Comparison of ENCODE assay signal across 17 cellular contexts in the genomic region with DNA sequence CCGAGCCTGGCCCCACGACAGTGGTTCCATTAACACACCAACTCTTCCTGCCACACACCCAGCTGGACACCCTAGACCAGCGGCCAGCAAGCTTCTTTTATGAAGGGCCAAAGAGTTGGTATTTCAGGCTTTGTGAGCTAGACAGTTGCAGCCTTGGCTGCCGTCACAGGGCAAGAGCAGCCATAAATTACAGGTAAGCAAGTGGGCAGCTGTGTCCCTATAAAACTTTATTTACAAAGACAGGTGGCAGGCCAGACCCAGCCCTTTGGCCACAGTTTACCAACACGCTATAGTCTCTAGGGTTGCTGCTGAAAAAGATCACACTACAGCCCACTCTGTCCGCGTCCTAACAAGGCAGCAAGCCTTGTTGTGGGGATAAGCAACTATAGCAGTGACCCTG. TPM values are rescaled to one million over a fixed set of nuclear protein-coding genes. Genes with fewer than 3 reads are reported as not detected.
DNase-seq lines count a peak whose midpoint lies in the region; ATAC-seq and TF ChIP-seq lines count a peak whose summit lies in the region.
"Had no signal": no experiment of that assay in that cellular context is flagged by ENCODE, and none has a peak within 500 bp of the region (broad histone marks: within the 10 kb centered on the region; RNA-seq: fewer than 3 reads in every experiment).

No MANE protein-coding gene starts in this region.

- H3K27ac ChIP-seq in hepatocyte (peak overlapping the region; percentile 46), brain microvascular endothelial cell (no peak overlapping the region)
- H3K27ac ChIP-seq: foreskin keratinocyte had no signal

- no peak overlapping the region for H3K4me2 ChIP-seq in hepatocyte

- H3K9me3 ChIP-seq in hepatocyte (ENCODE audit: low read depth): no peaks in the 10 kb centered on the region
- H3K9me3 ChIP-seq: Caco-2, thoracic aorta had no signal

- peaks cover 33% of the 10 kb centered on the region for H3K4me1 Mint-ChIP-seq in T-helper 2 cell treated with Interferon-gamma antibody and Interleukin-4, amounts not matched to agents 5 μg/mL and 100 μg/mL, for 36 hours (ENCODE audit: low read depth)
- H3K4me1 Mint-ChIP-seq in T-cell: peaks cover 53 to 84% (median 78%) of the 10 kb centered on the region in 3 donors
- peaks cover 77% of the 10 kb centered on the region for H3K4me1 Mint-ChIP-seq in stimulated activated effector memory CD8-positive, alpha-beta T cell treated with anti-CD3 and anti-CD28 coated beads, Interleukin-12 subunit alpha, Interleukin-12 subunit beta, amount 100 ng/mL, for 72 hours

- H3K4me1 ChIP-seq in hepatocyte (ENCODE audit: insufficient read depth): peaks cover 40% of the 10 kb centered on the region

- H3K9me3 Mint-ChIP-seq in T-helper 2 cell treated with Interferon-gamma antibody and Interleukin-4, amounts not matched to agents 5 μg/mL and 100 μg/mL, for 36 hours: no peaks in the 10 kb centered on the region
- H3K9me3 Mint-ChIP-seq in T-cell: no peaks in the 10 kb centered on the region
- no peaks in the 10 kb centered on the region for H3K9me3 Mint-ChIP-seq in stimulated activated effector memory CD8-positive, alpha-beta T cell treated with anti-CD3 and anti-CD28 coated beads, Interleukin-12 subunit alpha, Interleukin-12 subunit beta, amount 100 ng/mL, for 72 hours
- H3K9me3 Mint-ChIP-seq: activated T-helper 2 cell treated with anti-CD3 and anti-CD28 coated beads, Interferon-gamma antibody, Interleukin-2, Interleukin-4, amounts not matched to agents 10 μg/mL and 5 μg/mL and 100 μg/mL, durations not matched to agents 14 hours and 24 hours and 36 hours had no signal

- peaks cover 98% of the 10 kb centered on the region for H3K79me2 ChIP-seq in hepatocyte

- POLR2A ChIA-PET in T-cell (lab: Charles Lee): no interaction called here

- 90% methylated on average over 7 of the region's 7 CpGs for WGBS in hepatocyte (ENCODE audit: low lambda C conversion rate, missing lambda C conversion rate)

- H3K27me3 Mint-ChIP-seq in T-helper 2 cell treated with Interferon-gamma antibody and Interleukin-4, amounts not matched to agents 5 μg/mL and 100 μg/mL, for 36 hours (ENCODE audit: low read depth): no peaks in the 10 kb centered on the region
- H3K27me3 Mint-ChIP-seq in T-cell: no peaks in the 10 kb centered on the region

- no peaks in the 10 kb centered on the region for H3K27me3 ChIP-seq in hepatocyte
- H3K27me3 ChIP-seq in brain microvascular endothelial cell (replicated peaks): no peaks in the 10 kb centered on the region
- H3K27me3 ChIP-seq: foreskin keratinocyte had no signal

- H3K27ac Mint-ChIP-seq in T-helper 2 cell treated with Interferon-gamma antibody and Interleukin-4, amounts not matched to agents 5 μg/mL and 100 μg/mL, for 36 hours: peak overlapping the region; percentile 20
- H3K27ac Mint-ChIP-seq in T-cell: peak overlapping the region; percentile 34 to 46
- H3K27ac Mint-ChIP-seq in stimulated activated effector memory CD8-positive, alpha-beta T cell treated with anti-CD3 and anti-CD28 coated beads, Interleukin-12 subunit alpha, Interleukin-12 subunit beta, amount 100 ng/mL, for 72 hours: peak overlapping the region; percentile 88

- no peaks in the 10 kb centered on the region for H3K36me3 Mint-ChIP-seq in T-helper 2 cell treated with Interferon-gamma antibody and Interleukin-4, amounts not matched to agents 5 μg/mL and 100 μg/mL, for 36 hours (ENCODE audit: low read depth)
- H3K36me3 Mint-ChIP-seq in T-cell: no peaks in the 10 kb centered on the region
- H3K36me3 Mint-ChIP-seq in stimulated activated effector memory CD8-positive, alpha-beta T cell treated with anti-CD3 and anti-CD28 coated beads, Interleukin-12 subunit alpha, Interleukin-12 subunit beta, amount 100 ng/mL, for 72 hours: peaks cover 9% of the 10 kb centered on the region

- no peak overlapping the region for H3K4me3 Mint-ChIP-seq in T-helper 2 cell treated with Interferon-gamma antibody and Interleukin-4, amounts not matched to agents 5 μg/mL and 100 μg/mL, for 36 hours
- no peak overlapping the region for H3K4me3 Mint-ChIP-seq in T-cell
- H3K4me3 Mint-ChIP-seq in stimulated activated effector memory CD8-positive, alpha-beta T cell treated with anti-CD3 and anti-CD28 coated beads, Interleukin-12 subunit alpha, Interleukin-12 subunit beta, amount 100 ng/mL, for 72 hours: peak overlapping the region; percentile 25

- H3K4me3 ChIP-seq in hepatocyte: no peak overlapping the region
- no peak overlapping the region for H3K4me3 ChIP-seq in brain microvascular endothelial cell (ENCODE audit: low read depth, low read length)
- H3K4me3 ChIP-seq: thoracic aorta had no signal

- peaks cover 84% of the 10 kb centered on the region for H4K20me1 ChIP-seq in hepatocyte (ENCODE audit: insufficient read depth, poor library complexity, severe bottlenecking)

- in situ Hi-C loops in brain microvascular endothelial cell (cut with HindIII; ENCODE audit: low pct_ligation_motif_present, low sequenced_read_pairs): no loop called here

- no peak for TF ChIP-seq CTCF in hepatocyte (IDR thresholded peaks at IDR 0.05; ENCODE audit: poor library complexity)
- TF ChIP-seq CTCF in brain microvascular endothelial cell (IDR thresholded peaks at IDR 0.05; ENCODE audit: low read depth, low read length, missing control alignments): no peak

- no peak overlapping the region for H2AFZ ChIP-seq in hepatocyte

- ATAC-seq in T-cell (replicated peaks in 1 of 4): no peak
- no peak for ATAC-seq in stimulated activated effector memory CD8-positive, alpha-beta T cell treated with anti-CD3 and anti-CD28 coated beads, Interleukin-12 subunit alpha, Interleukin-12 subunit beta, amount 100 ng/mL, for 72 hours
- ATAC-seq: foreskin keratinocyte had no signal

- no peaks in the 10 kb centered on the region for H3K9me2 ChIP-seq in hepatocyte (replicated peaks; ENCODE audit: insufficient read depth)

- H3K36me3 ChIP-seq in hepatocyte (replicated peaks; ENCODE audit: insufficient read depth, low read depth) (no peaks in the 10 kb centered on the region), brain microvascular endothelial cell (replicated peaks) (no peaks in the 10 kb centered on the region)
- H3K36me3 ChIP-seq: thoracic aorta had no signal

- no peak for DNase-seq in T-helper 2 cell treated with Interferon-gamma antibody and Interleukin-4, amounts not matched to agents 5 μg/mL and 100 μg/mL, for 36 hours (ENCODE audit: low spot score)
- no peak for DNase-seq in T-helper 2 cell
- no peak for DNase-seq in T-cell
- no peak for DNase-seq in hepatocyte (ENCODE audit: low spot score)
- DNase-seq in stimulated activated effector memory CD8-positive, alpha-beta T cell treated with anti-CD3 and anti-CD28 coated beads, Interleukin-12 subunit alpha, Interleukin-12 subunit beta, amount 100 ng/mL, for 72 hours (ENCODE audit: low spot score in 2 of 2): no peak
- DNase-seq in brain microvascular endothelial cell: no peak
- DNase-seq in C1 segment of cervical spinal cord (lab: John Stamatoyannopoulos, UW): no peak
- DNase-seq in effector CD8-positive, alpha-beta T cell (lab: John Stamatoyannopoulos, UW): no peak
- DNase-seq: activated CD4-positive, alpha-beta T cell treated with anti-CD3 and anti-CD28 coated beads, Interleukin-2, amount 50 U/mL, for 1 hour; Caco-2; effector CD4-positive, alpha-beta T cell; foreskin keratinocyte; GF-D8; NCI-H2029; NCI-H526 had no signal

- CTCF ChIA-PET in T-cell (lab: Charles Lee): interaction anchor here in 1 of 2 donors (0.8 to 1.1 kb wide), 2 partner anchors 12 to 13 kb away, joined by 3 to 5 read pairs; a partner anchor contains a TSS

RNA-seq across cellular contexts. Expression of a gene that starts 13.3 kb away (rescaled TPM):
- 10 to 100 TPM; 27.2 to 46.4 (median 33.4) TPM for total RNA-seq in T-cell
- 3.9 and 11.0 TPM in 2 replicates for total RNA-seq in hepatocyte
- 15.0 and 18.1 TPM in 2 replicates for polyA plus RNA-seq in hepatocyte

RNA-seq across cellular contexts. Expression of a gene that starts 34.8 kb away (rescaled TPM):
- 100 to 1,000 TPM; 158 to 282 (median 244) TPM for total RNA-seq in T-cell
- 183 and 195 TPM in 2 replicates for total RNA-seq in hepatocyte
- polyA plus RNA-seq in hepatocyte: 247 and 262 TPM in 2 replicates

RNA-seq across cellular contexts. Expression of a gene that starts 49.1 kb away (rescaled TPM):
- total RNA-seq in T-cell (100 to 1,000 TPM in 1 of 5 donors, 10 to 100 TPM in 4; 73.1 to 112 (median 95.8) TPM), hepatocyte (76.3 and 91.7 TPM in 2 replicates)
- 85.7 and 89.2 TPM in 2 replicates for polyA plus RNA-seq in hepatocyte

Comparison
In these comparisons a context has a peak if more than half of its experiments do, and no peak if none do; other contexts are left out.
1. H3K27ac Mint-ChIP-seq: peak in every context shown above with its lines; median percentile 88 in stimulated activated effector memory CD8-positive, alpha-beta T cell treated with anti-CD3 and anti-CD28 coated beads, Interleukin-12 subunit alpha, Interleukin-12 subunit beta, amount 100 ng/mL, for 72 hours; 40 in T-cell; 20 in T-helper 2 cell treated with Interferon-gamma antibody and Interleukin-4, amounts not matched to agents 5 μg/mL and 100 μg/mL, for 36 hours.